14 cellular contexts compared by ENCODE assay signal in genomic region chr19:877992-878660, GRCh38. TPM values are rescaled to one million over a fixed set of nuclear protein-coding genes. Genes with fewer than 3 reads are reported as not detected.
"Had no signal": no experiment of that assay in that cellular context is flagged by ENCODE, and none has a peak within 500 bp of the region (broad histone marks: within the 10 kb centered on the region; RNA-seq: fewer than 3 reads in every experiment).

No MANE protein-coding gene starts in this region.

RNA-seq across cellular contexts. Expression of gene RNU6-9, which starts 15.2 kb away (rescaled TPM):
- total RNA-seq: activated B cell treated with CpG ODN at 0.5 μM for 24 hours; activated CD4-positive, alpha-beta memory T cell treated with anti-CD3 and anti-CD28 coated beads for 36 hours; activated CD4-positive, alpha-beta memory T cell treated with anti-CD3 and anti-CD28 coated beads, Interleukin-2, amount 10 ng/mL, durations not matched to agents 7 days and 5 days; activated CD4-positive, alpha-beta T cell treated with anti-CD3 and anti-CD28 coated beads for 36 hours; activated CD4-positive, alpha-beta T cell treated with anti-CD3 and anti-CD28 coated beads, Interleukin-2, amount 10 ng/mL, durations not matched to agents 24 days and 14 days; activated CD8-positive, alpha-beta memory T cell treated with anti-CD3 and anti-CD28 coated beads for 36 hours; activated CD8-positive, alpha-beta memory T cell treated with anti-CD3 and anti-CD28 coated beads, Interleukin-2, amount 10 ng/mL, durations not matched to agents 7 days and 5 days; activated CD8-positive, alpha-beta T cell treated with anti-CD3 and anti-CD28 coated beads for 36 hours; activated CD8-positive, alpha-beta T cell treated with anti-CD3 and anti-CD28 coated beads, Interleukin-2, amount 10 ng/mL, durations not matched to agents 7 days and 5 days; T-cell; T-helper 1 cell treated with Interleukin-12 subunit alpha and Interleukin-12 subunit beta and Interleukin-4 antibody, amounts not matched to agents 30 ng/mL and 1 ng/mL, for 36 hours; T-helper 17 cell; T-helper 2 cell treated with Interferon-gamma antibody and Interleukin-4, amounts not matched to agents 100 ng/mL and 5 ng/mL, for 36 hours; WTC11 had no signal

RNA-seq across cellular contexts. Expression of gene CFD, which starts 18.7 kb away (rescaled TPM):
- total RNA-seq: activated B cell treated with CpG ODN at 0.5 μM for 24 hours had no signal

RNA-seq across cellular contexts. Expression of gene ELANE, which starts 26.0 kb away (rescaled TPM):
- total RNA-seq: activated B cell treated with CpG ODN at 0.5 μM for 24 hours; activated CD4-positive, alpha-beta memory T cell treated with anti-CD3 and anti-CD28 coated beads for 36 hours; activated CD4-positive, alpha-beta memory T cell treated with anti-CD3 and anti-CD28 coated beads, Interleukin-2, amount 10 ng/mL, durations not matched to agents 7 days and 5 days; activated CD4-positive, alpha-beta T cell treated with anti-CD3 and anti-CD28 coated beads for 36 hours; activated CD4-positive, alpha-beta T cell treated with anti-CD3 and anti-CD28 coated beads, Interleukin-2, amount 10 ng/mL, durations not matched to agents 24 days and 14 days; activated CD8-positive, alpha-beta memory T cell treated with anti-CD3 and anti-CD28 coated beads for 36 hours; activated CD8-positive, alpha-beta memory T cell treated with anti-CD3 and anti-CD28 coated beads, Interleukin-2, amount 10 ng/mL, durations not matched to agents 7 days and 5 days; activated CD8-positive, alpha-beta T cell treated with anti-CD3 and anti-CD28 coated beads for 36 hours; activated CD8-positive, alpha-beta T cell treated with anti-CD3 and anti-CD28 coated beads, Interleukin-2, amount 10 ng/mL, durations not matched to agents 7 days and 5 days; T-helper 1 cell treated with Interleukin-12 subunit alpha and Interleukin-12 subunit beta and Interleukin-4 antibody, amounts not matched to agents 30 ng/mL and 1 ng/mL, for 36 hours; T-helper 17 cell; T-helper 2 cell treated with Interferon-gamma antibody and Interleukin-4, amounts not matched to agents 100 ng/mL and 5 ng/mL, for 36 hours; WTC11 had no signal
